29 cellular contexts compared by ENCODE assay signal in genomic region chr20:18654448-18654773, GRCh38.
"Had no signal": no experiment of that assay in that cellular context is flagged by ENCODE, and none has a peak within 500 bp of the region (broad histone marks: within the 10 kb centered on the region; RNA-seq: fewer than 3 reads in every experiment).

No MANE protein-coding gene starts in this region.

- H3K9me3 ChIP-seq: neutrophil, pancreas, prostate gland, spleen, suprapubic skin, testis, tibial artery, transverse colon, upper lobe of right lung, uterus had no signal

- H3K27ac ChIP-seq: neutrophil, pancreas, prostate gland, skin epidermis, spleen, suprapubic skin, testis, tibial artery, transverse colon, upper lobe of right lung had no signal

- H3K36me3 ChIP-seq: neutrophil, pancreas, prostate gland, suprapubic skin, tibial artery, transverse colon, upper lobe of right lung, uterus had no signal

- DNase-seq: naive thymus-derived CD4-positive, alpha-beta T cell; natural killer cell; nucleus accumbens; pancreas; right cardiac atrium; spleen; stimulated activated CD4-positive, alpha-beta T cell treated with anti-CD3 and anti-CD28 coated beads, Interleukin-12 subunit alpha, Interleukin-12 subunit beta, amount 100 ng/mL, for 4 hours; stimulated activated CD4-positive, alpha-beta T cell treated with anti-CD3 and anti-CD28 coated beads, Interleukin-1b, Interleukin-23, amount 100 ng/mL, for 48 hours; stimulated activated CD4-positive, alpha-beta T cell treated with anti-CD3 and anti-CD28 coated beads, Interleukin-4, amount 100 ng/mL, for 1 hour; stimulated activated CD4-positive, alpha-beta T cell treated with anti-CD3 and anti-CD28 coated beads, Interleukin-4, amount 100 ng/mL, for 4 hours; stimulated activated CD8-positive, alpha-beta memory T cell treated with anti-CD3 and anti-CD28 coated beads, Interleukin-4, amount 100 ng/mL, for 48 hours; stimulated activated naive CD4-positive, alpha-beta T cell; stimulated activated naive CD8-positive, alpha-beta T cell treated with anti-CD3 and anti-CD28 coated beads, Interleukin-15, amount 100 ng/mL, for 72 hours; stimulated activated naive CD8-positive, alpha-beta T cell treated with anti-CD3 and anti-CD28 coated beads, Interleukin-15, Interleukin-2, amounts not matched to agents 100 U/mL and 50 U/mL, for 24 hours; substantia nigra; testis; tibial artery; transverse colon; upper lobe of right lung; uterus had no signal

- H3K27me3 ChIP-seq: neutrophil, pancreas, spleen, suprapubic skin, testis, tibial artery, transverse colon, upper lobe of right lung, uterus had no signal

- H3K27me3 Mint-ChIP-seq: naive thymus-derived CD4-positive, alpha-beta T cell; stimulated activated memory B cell treated with anti-CD40 and anti-IgM and Interleukin-4, amounts not matched to agents 10 μg/mL and 1 μg/mL and 100 μg/mL, for 72 hours; stimulated activated naive CD8-positive, alpha-beta T cell treated with anti-CD3 and anti-CD28 coated beads, Interleukin-15, amount 100 ng/mL, for 72 hours; type B pancreatic cell had no signal

- H3K4me1 Mint-ChIP-seq: neural crest cell had no signal

- H3K4me2 ChIP-seq: smooth muscle cell had no signal

- H3K4me1 ChIP-seq: pancreas, prostate gland, spleen, suprapubic skin, testis, upper lobe of right lung, uterus had no signal

- H3K9me3 Mint-ChIP-seq: naive thymus-derived CD4-positive, alpha-beta T cell; natural killer cell; nephron; neural crest cell; stimulated activated memory B cell treated with anti-CD40 and anti-IgM and Interleukin-4, amounts not matched to agents 10 μg/mL and 1 μg/mL and 100 μg/mL, for 72 hours; stimulated activated naive CD8-positive, alpha-beta T cell treated with anti-CD3 and anti-CD28 coated beads, Interleukin-15, amount 100 ng/mL, for 72 hours; type B pancreatic cell had no signal

- H3K4me3 ChIP-seq: pancreas, prostate gland, skin epidermis, smooth muscle cell, spleen, suprapubic skin, testis, tibial artery, transverse colon, upper lobe of right lung, uterus had no signal

- H3K36me3 Mint-ChIP-seq: natural killer cell, type B pancreatic cell had no signal

- H3K27ac Mint-ChIP-seq: naive thymus-derived CD4-positive, alpha-beta T cell; natural killer cell; nephron; stimulated activated memory B cell treated with anti-CD40 and anti-IgM and Interleukin-4, amounts not matched to agents 10 μg/mL and 1 μg/mL and 100 μg/mL, for 72 hours; stimulated activated naive CD8-positive, alpha-beta T cell treated with anti-CD3 and anti-CD28 coated beads, Interleukin-15, amount 100 ng/mL, for 72 hours; type B pancreatic cell had no signal

- H3K4me3 Mint-ChIP-seq: naive thymus-derived CD4-positive, alpha-beta T cell; natural killer cell; nephron; neural crest cell; stimulated activated memory B cell treated with anti-CD40 and anti-IgM and Interleukin-4, amounts not matched to agents 10 μg/mL and 1 μg/mL and 100 μg/mL, for 72 hours; stimulated activated naive CD8-positive, alpha-beta T cell treated with anti-CD3 and anti-CD28 coated beads, Interleukin-15, amount 100 ng/mL, for 72 hours; type B pancreatic cell had no signal
